In the genomic region with DNA sequence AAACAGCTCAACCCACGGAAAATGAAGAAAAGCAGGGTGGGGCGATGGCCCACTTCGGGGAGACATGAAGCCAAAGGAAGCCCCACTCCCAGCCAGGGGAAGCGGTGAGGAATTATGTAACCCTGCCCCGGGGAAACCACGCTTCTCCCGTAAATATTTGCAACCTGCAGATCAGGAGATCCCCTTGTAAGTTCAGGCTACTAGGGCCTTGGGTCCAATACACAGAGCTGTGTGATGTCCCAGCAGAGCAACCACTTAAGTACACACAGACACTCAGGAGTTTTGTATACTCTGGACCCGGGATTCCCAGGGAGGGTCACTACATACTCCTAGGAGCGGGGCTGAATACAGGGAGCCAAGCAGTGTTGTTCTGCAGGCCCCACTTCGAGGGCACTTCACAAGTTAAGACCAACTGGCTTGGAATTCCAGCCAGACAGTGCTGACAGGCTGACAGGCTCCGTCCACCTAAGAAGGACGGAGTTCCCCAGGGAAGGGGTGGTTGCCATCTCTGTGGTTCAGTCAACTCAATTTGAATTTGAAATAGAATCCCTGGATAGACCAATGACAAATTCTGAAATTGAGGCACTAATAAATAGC, we compare ENCODE assay signal across 22 cellular contexts.
"Had no signal": no experiment of that assay in that cellular context is flagged by ENCODE, and none has a peak within 500 bp of the region (broad histone marks: within the 10 kb centered on the region; RNA-seq: fewer than 3 reads in every experiment).

No MANE protein-coding gene starts in this region.

- H3K4me3 Mint-ChIP-seq: natural killer cell, neural progenitor cell had no signal

- H3K9me3 ChIP-seq: gastrocnemius medialis, prostate gland, stomach, thoracic aorta, transverse colon had no signal

- H2AFZ ChIP-seq: neural progenitor cell, parathyroid adenoma had no signal

- FAIRE-seq: endometrium had no signal

- H3K27ac Mint-ChIP-seq: natural killer cell, neural progenitor cell had no signal

- DNase-seq: central memory CD4-positive, alpha-beta T cell; cortex of kidney; dorsolateral prefrontal cortex; effector CD8-positive, alpha-beta T cell; gastrocnemius medialis; islet precursor cell; natural killer cell; nucleus accumbens; stimulated activated CD4-positive, alpha-beta T cell treated with anti-CD3 and anti-CD28 coated beads, Interleukin-2, amount 100 ng/mL, for 24 hours; stimulated activated CD4-positive, alpha-beta T cell treated with anti-CD3 and anti-CD28 coated beads, Interleukin-4, amount 100 ng/mL, for 4 hours; stimulated activated naive CD4-positive, alpha-beta T cell; stomach; substantia nigra; transverse colon had no signal

- H3K36me3 Mint-ChIP-seq: natural killer cell had no signal

- H3K9ac ChIP-seq: neural progenitor cell, parathyroid adenoma had no signal

- H3K27me3 ChIP-seq: dorsolateral prefrontal cortex, gastrocnemius medialis, neural progenitor cell, stomach, transverse colon had no signal

- H3K4me1 ChIP-seq: gastrocnemius medialis, neural progenitor cell, parathyroid adenoma, prostate gland, stomach had no signal

- H3K4me1 Mint-ChIP-seq: natural killer cell, neural progenitor cell had no signal

- ATAC-seq: esophagus mucosa, gastrocnemius medialis, natural killer cell, sciatic nerve had no signal

- H3K27ac ChIP-seq: dorsolateral prefrontal cortex, gastrocnemius medialis, neural progenitor cell, parathyroid adenoma, prostate gland, skin epidermis, stomach, thoracic aorta, transverse colon had no signal

- H3K79me2 ChIP-seq: parathyroid adenoma had no signal

- H3K4me3 ChIP-seq: dorsolateral prefrontal cortex, gastrocnemius medialis, neural progenitor cell, prostate gland, skin epidermis, stomach, thoracic aorta, transverse colon had no signal

- H3K36me3 ChIP-seq: gastrocnemius medialis, neural progenitor cell, prostate gland, stomach, thoracic aorta, transverse colon had no signal

- H3K4me2 ChIP-seq: neural progenitor cell had no signal
